ENCODE assay signal across 1 cellular context in genomic region chr1:32767156-32767555, GRCh38.
TF ChIP-seq lines count a peak whose summit lies in the region.

No MANE protein-coding gene starts in this region.

TF ChIP-seq in WTC11, 78 proteins besides CTCF, POLR2A, EP300 and RAD21 (continued from another document):
- no peak for TF ChIP-seq ZNF281 (CRISPR knock-in tag; IDR thresholded peaks at IDR 0.05)
- TF ChIP-seq ZNF396 (CRISPR knock-in tag; IDR thresholded peaks at IDR 0.05; ENCODE audit: borderline replicate concordance): no peak
- no peak for TF ChIP-seq ATF1 (CRISPR knock-in tag; IDR thresholded peaks at IDR 0.05)
- no peak for TF ChIP-seq RORB (CRISPR knock-in tag; IDR thresholded peaks at IDR 0.05)
- no peak for TF ChIP-seq ZNF423 (CRISPR knock-in tag; IDR thresholded peaks at IDR 0.05)
- no peak for TF ChIP-seq SMAD4 (CRISPR knock-in tag; IDR thresholded peaks at IDR 0.05)
- TF ChIP-seq CBFB (CRISPR knock-in tag; IDR thresholded peaks at IDR 0.05; ENCODE audit: low read depth): no peak
- no peak for TF ChIP-seq GTF2I (CRISPR knock-in tag; conservative IDR thresholded peaks at IDR 0.05)
- no peak for TF ChIP-seq ZSCAN18 (CRISPR knock-in tag; IDR thresholded peaks at IDR 0.05)
- no peak for TF ChIP-seq GRHL2 (CRISPR knock-in tag; IDR thresholded peaks at IDR 0.05; ENCODE audit: insufficient replicate concordance, severe bottlenecking)
- no peak for TF ChIP-seq NFE2L1 (CRISPR knock-in tag; IDR thresholded peaks at IDR 0.05)
- no peak for TF ChIP-seq ESRRA (CRISPR knock-in tag; IDR thresholded peaks at IDR 0.05; ENCODE audit: borderline replicate concordance)
